20 cellular contexts compared by ENCODE assay signal in genomic region chr11:657691-658126, GRCh38. TPM values are rescaled to one million over a fixed set of nuclear protein-coding genes. Genes with fewer than 3 reads are reported as not detected.
DNase-seq lines count a peak whose midpoint lies in the region; ATAC-seq and TF ChIP-seq lines count a peak whose summit lies in the region.
"Had no signal": no experiment of that assay in that cellular context is flagged by ENCODE, and none has a peak within 500 bp of the region (broad histone marks: within the 10 kb centered on the region; RNA-seq: fewer than 3 reads in every experiment).

No MANE protein-coding gene starts in this region.

- TF ChIP-seq CTCF in WTC11 (IDR thresholded peaks at IDR 0.05) (no peak), mucosa of descending colon (IDR thresholded peaks at IDR 0.05) (no peak), sigmoid colon (IDR thresholded peaks at IDR 0.05) (no peak)

- H3K9me3 ChIP-seq in mucosa of descending colon (no peaks in the 10 kb centered on the region), sigmoid colon (no peaks in the 10 kb centered on the region)
- H3K9me3 ChIP-seq: A549, Caco-2, SJSA1 had no signal

- no peaks in the 10 kb centered on the region for H3K27me3 Mint-ChIP-seq in WTC11 (ENCODE audit: low read depth)
- H3K27me3 Mint-ChIP-seq: CD4-positive, alpha-beta T cell had no signal

- H3K4me1 ChIP-seq in mucosa of descending colon (ENCODE audit: low read depth) (peaks cover 5% of the 10 kb centered on the region), sigmoid colon (no peaks in the 10 kb centered on the region)
- H3K4me1 ChIP-seq: SJSA1 had no signal

- DNase-seq in H7 (peak; percentile 30), WTC11 (ENCODE audit: low spot score) (no peak), epithelial cell of prostate (ENCODE audit: low read depth, low spot score) (no peak), mucosa of descending colon (peak in 1 of 3 donors; percentile 24), H4 (ENCODE audit: low spot score) (no peak), NCI-H2029 treated with DMSO at 0.1 percent for 48 hours (lab: John Stamatoyannopoulos, UW) (no peak), sigmoid colon (no peak), kidney tubule cell (ENCODE audit: low spot score) (no peak)
- DNase-seq: CD4-positive, alpha-beta T cell; IMR-90; NCI-H1417 treated with DMSO at 0.1 percent for 48 hours; NCI-H1930; NCI-H526; PC-9 had no signal

- H3K27me3 ChIP-seq in H7 (ENCODE audit: control insufficient read depth, insufficient read depth, low read length) (no peaks in the 10 kb centered on the region), sigmoid colon (no peaks in the 10 kb centered on the region)
- H3K27me3 ChIP-seq: SJSA1 had no signal

- WGBS in sigmoid colon, 2 donors: 49 to 84% methylated on average over 14 of the region's 14 CpGs

- TF ChIP-seq POLR2A in sigmoid colon (IDR thresholded peaks at IDR 0.05): no peak

- peaks cover 18% of the 10 kb centered on the region for H3K36me3 Mint-ChIP-seq in WTC11

- TF ChIP-seq EP300 in sigmoid colon (IDR thresholded peaks at IDR 0.05): no peak

- H3K27ac Mint-ChIP-seq in WTC11: peak overlapping the region; percentile 53; the same call in 1 of the 2 replicates
- H3K27ac Mint-ChIP-seq: CD4-positive, alpha-beta T cell had no signal

- H3K9me3 Mint-ChIP-seq in WTC11: no peaks in the 10 kb centered on the region
- H3K9me3 Mint-ChIP-seq: CD4-positive, alpha-beta T cell had no signal

- H3K4me3 ChIP-seq in H7 (ENCODE audit: insufficient read depth, low read depth, low read length): no peak overlapping the region
- H3K4me3 ChIP-seq in mucosa of descending colon: no peak overlapping the region
- H3K4me3 ChIP-seq in sigmoid colon: no peak overlapping the region
- H3K4me3 ChIP-seq: A549, PC-9, SJSA1 had no signal

- intact Hi-C loops in mucosa of descending colon (cut with DNase I, micrococcal nuclease) (no loop called here), sigmoid colon (cut with DNase I) (no loop called here)

- no peak overlapping the region for H3K4me3 Mint-ChIP-seq in WTC11
- H3K4me3 Mint-ChIP-seq: CD4-positive, alpha-beta T cell had no signal

- CTCF ChIA-PET in WTC11 (lab: Charles Lee): interaction anchor here (0.6 to 1.2 kb wide), 3 partner anchors 19 to 73 kb away, joined by 3 to 5 read pairs (median 3); no protein-coding TSS in a partner anchor

- H3K4me1 Mint-ChIP-seq in WTC11: no peaks in the 10 kb centered on the region

- H3K27ac ChIP-seq in epithelial cell of prostate (peak overlapping the region; percentile 20), sigmoid colon (no peak overlapping the region)
- H3K27ac ChIP-seq: A549, PC-9, SJSA1 had no signal

- no peak for ATAC-seq in WTC11
- peak; percentile 66 for ATAC-seq in mucosa of descending colon
- ATAC-seq: A549 had no signal

- H3K36me3 ChIP-seq in H7 (replicated peaks; ENCODE audit: control insufficient read depth, insufficient read depth, low read length) (peaks cover 2% of the 10 kb centered on the region), mucosa of descending colon (ENCODE audit: low read depth) (no peaks in the 10 kb centered on the region), sigmoid colon (peaks cover 0 to 41% (median 7%) of the 10 kb centered on the region in 4 donors)
- H3K36me3 ChIP-seq: SJSA1 had no signal

- POLR2A ChIA-PET in WTC11 (lab: Charles Lee): no interaction called here

TF ChIP-seq in WTC11, 78 proteins besides CTCF, POLR2A, EP300 and RAD21:
- no peak for TF ChIP-seq GTF2I (CRISPR knock-in tag; conservative IDR thresholded peaks at IDR 0.05)
- no peak for TF ChIP-seq E2F1 (CRISPR knock-in tag; IDR thresholded peaks at IDR 0.05)
- no peak for TF ChIP-seq KAT7 (CRISPR knock-in tag; IDR thresholded peaks at IDR 0.05; ENCODE audit: borderline replicate concordance)
- no peak for TF ChIP-seq JUN (CRISPR knock-in tag; IDR thresholded peaks at IDR 0.05)
- no peak for TF ChIP-seq CBFB (CRISPR knock-in tag; IDR thresholded peaks at IDR 0.05; ENCODE audit: low read depth)
- no peak for TF ChIP-seq TEAD4 (CRISPR knock-in tag; IDR thresholded peaks at IDR 0.05)
- TF ChIP-seq NR3C1 (CRISPR knock-in tag; conservative IDR thresholded peaks at IDR 0.05; ENCODE audit: low read depth): no peak

RNA-seq across cellular contexts. Expression of gene DRD4, which starts 20.6 kb away (rescaled TPM):
- 1.8 and 2.1 TPM in 2 replicates for total RNA-seq in H7 (2014; rRNA removed; shearing (Covaris generic))
- total RNA-seq in WTC11 (2021) (3.7 to 5.8 TPM (median 5.5 TPM) in 3 replicates), mucosa of descending colon (1 to 10 TPM; 1.2 to 2.4 (median 1.8) TPM), sigmoid colon (1 to 10 TPM in 1 of 4 donors, under 1 TPM in 1, not detected in 2; 0.41 to 2.2 TPM)
- total RNA-seq in H4 (2014; rRNA removed; shearing (Covaris generic)): not detected in 2 replicates
- under 1 TPM in 1 of 3 donors, not detected in 2; 0.28 TPM for polyA plus RNA-seq in sigmoid colon
- total RNA-seq: IMR-90, M059J, SJSA1 had no signal
- polyA plus RNA-seq: A549, BJ, IMR-90 had no signal

RNA-seq across cellular contexts. Expression of gene SCT, which starts 30.7 kb away (rescaled TPM):
- total RNA-seq in H7 (2014; rRNA removed; shearing (Covaris generic)): not detected in 2 replicates
- 2.3 to 3.3 TPM (median 2.9 TPM) in 3 replicates for total RNA-seq in WTC11 (2021)
- 1 to 10 TPM in 2 of 3 donors, not detected in 1; 1.0 TPM for total RNA-seq in mucosa of descending colon
- not detected in 2 replicates for total RNA-seq in H4 (2014; rRNA removed; shearing (Covaris generic))
- total RNA-seq in sigmoid colon: not detected
- polyA plus RNA-seq in sigmoid colon: 1 to 10 TPM in 1 of 3 donors, not detected in 2; 1.1 TPM
- total RNA-seq: Caco-2; CD4-positive, alpha-beta T cell; HT-29; IMR-90; M059J; PC-9; SJSA1 had no signal
- polyA plus RNA-seq: A549, BJ, IMR-90 had no signal

RNA-seq across cellular contexts. Expression of gene CDHR5, which starts 33.0 kb away (rescaled TPM):
- not detected in 2 replicates for total RNA-seq in H7 (2014; rRNA removed; shearing (Covaris generic))
- 0.26 to 0.34 TPM in 2 of 3 replicates, not detected in the other for total RNA-seq in WTC11 (2021)
- 100 to 1,000 TPM; 195 to 549 (median 316) TPM for total RNA-seq in mucosa of descending colon
- not detected in 2 replicates for total RNA-seq in H4 (2014; rRNA removed; shearing (Covaris generic))
- total RNA-seq in sigmoid colon: 1 to 10 TPM in 2 of 4 donors, not detected in 2; 1.8 to 1.9 TPM
- 100 to 1,000 TPM in 1 of 3 donors, 10 to 100 TPM in 2; 18.0 to 136 (median 29.4) TPM for polyA plus RNA-seq in sigmoid colon
- total RNA-seq: CD4-positive, alpha-beta T cell; IMR-90; M059J; PC-9; SJSA1 had no signal
- polyA plus RNA-seq: BJ, IMR-90 had no signal

RNA-seq across cellular contexts. Expression of gene DEAF1, which starts 37.3 kb away (rescaled TPM):
- 69.0 and 74.6 TPM in 2 replicates for total RNA-seq in H7 (2014; rRNA removed; shearing (Covaris generic))
- 62.2 to 85.3 TPM (median 81.1 TPM) in 3 replicates for total RNA-seq in WTC11 (2021)
- total RNA-seq in mucosa of descending colon: 10 to 100 TPM; 25.1 to 35.7 (median 25.9) TPM
- total RNA-seq in H4 (2014; rRNA removed; shearing (Covaris generic)): 24.9 and 29.9 TPM in 2 replicates
- total RNA-seq in sigmoid colon: 10 to 100 TPM; 15.1 to 29.6 (median 22.2) TPM
- polyA plus RNA-seq in sigmoid colon: 10 to 100 TPM; 11.3 to 18.6 (median 14.4) TPM

RNA-seq across cellular contexts. Expression of gene TMEM80, which starts 37.9 kb away (rescaled TPM):
- total RNA-seq in H7 (2014; rRNA removed; shearing (Covaris generic)): 27.0 and 36.0 TPM in 2 replicates
- total RNA-seq in WTC11 (2021): 23.4 to 28.4 TPM (median 24.5 TPM) in 3 replicates
- total RNA-seq in mucosa of descending colon: 10 to 100 TPM; 31.6 to 43.1 (median 38.0) TPM
- total RNA-seq in H4 (2014; rRNA removed; shearing (Covaris generic)): 15.8 and 16.4 TPM in 2 replicates
- 10 to 100 TPM; 20.9 to 41.5 (median 39.6) TPM for total RNA-seq in sigmoid colon
- polyA plus RNA-seq in sigmoid colon: 10 to 100 TPM in 2 of 3 donors, 1 to 10 TPM in 1; 7.9 to 27.6 (median 25.7) TPM

Comparison
In these comparisons a context has a peak if more than half of its experiments do, and no peak if none do; other contexts are left out.
1. RNA of gene CDHR5, which starts 33.0 kb away (total RNA-seq): 195 to 549 TPM in mucosa of descending colon; 1.8 to 1.9 TPM in sigmoid colon, 0.26 to 0.34 TPM in WTC11, not detected in H7 and not detected in H4; every median in the first group is over 10 times any median in the second.